In the genomic region with DNA sequence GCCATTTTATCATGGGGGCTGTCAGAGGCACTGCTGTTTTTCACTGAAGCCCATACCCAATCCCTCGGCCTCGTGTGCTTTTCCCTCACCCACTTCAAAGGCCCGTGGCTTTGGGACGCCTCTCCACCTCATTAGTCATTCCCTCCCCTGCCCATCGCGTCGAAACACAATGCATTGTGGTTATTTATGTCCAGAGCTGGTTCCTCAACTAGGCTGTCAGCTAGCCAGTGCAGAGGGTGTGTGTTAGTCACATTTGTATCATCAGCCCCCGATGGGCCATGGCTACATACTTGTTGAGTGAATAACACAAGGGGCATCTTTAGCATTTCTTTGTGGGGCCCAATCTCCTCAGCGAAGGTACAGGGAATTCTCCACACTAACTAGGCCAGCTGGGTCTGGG, we compare ENCODE assay signal across 1 cellular context.
TF ChIP-seq lines count a peak whose summit lies in the region.

No MANE protein-coding gene starts in this region.

TF ChIP-seq in GM23338, 12 proteins besides CTCF, POLR2A, EP300 and RAD21 (continued from another document):
- TF ChIP-seq ZNF462 (CRISPR knock-in tag; IDR thresholded peaks at IDR 0.05) (no peak), STAT1 (IDR thresholded peaks at IDR 0.05; ENCODE audit: unreplicated experiment) (no peak)
